1 cellular context compared by ENCODE assay signal in the genomic region with DNA sequence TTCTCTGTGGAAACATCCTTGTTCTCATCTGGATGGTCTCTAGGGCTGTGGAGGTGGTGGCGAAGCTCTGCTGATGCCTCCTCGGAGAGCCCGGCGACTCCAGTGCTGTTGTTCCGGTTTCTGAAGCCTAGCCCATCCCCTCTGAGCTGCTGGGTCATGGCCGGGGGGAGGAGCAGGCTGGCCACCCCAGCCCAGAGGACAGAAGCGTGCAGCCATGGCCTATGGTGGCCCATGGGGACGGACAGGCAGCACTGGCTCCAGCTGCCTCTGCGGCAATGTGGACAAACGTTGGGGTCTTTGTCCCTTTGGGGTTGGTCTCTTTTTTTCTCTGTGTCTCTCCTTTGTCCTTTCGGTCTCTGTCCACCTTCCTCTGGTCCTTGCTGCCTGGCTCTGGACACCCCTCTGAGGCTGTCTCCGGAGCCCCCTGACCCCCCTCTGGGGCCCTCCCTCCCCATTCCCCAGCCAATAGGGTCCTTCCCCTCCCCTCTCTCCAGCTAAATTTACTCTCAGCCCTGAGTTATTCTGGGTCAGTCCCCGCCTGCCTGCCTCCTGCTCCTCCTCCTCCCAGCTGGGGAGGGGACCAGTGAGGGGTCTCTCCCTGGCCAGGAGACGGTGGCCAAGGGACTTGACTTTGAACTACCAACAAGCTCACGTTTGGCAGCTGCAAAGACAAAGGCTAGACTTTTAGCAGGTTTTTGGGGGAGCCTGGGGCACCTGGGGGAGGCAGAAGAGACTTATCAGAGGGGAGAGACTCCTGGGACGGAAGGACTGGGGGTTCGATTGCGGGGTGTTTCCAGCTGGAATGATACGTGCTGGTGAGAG.
A peak's percentile ranks its signal among the peaks of the same experiment; 100 is the strongest.
TF ChIP-seq lines count a peak whose summit lies in the region.

A gene with protein sequence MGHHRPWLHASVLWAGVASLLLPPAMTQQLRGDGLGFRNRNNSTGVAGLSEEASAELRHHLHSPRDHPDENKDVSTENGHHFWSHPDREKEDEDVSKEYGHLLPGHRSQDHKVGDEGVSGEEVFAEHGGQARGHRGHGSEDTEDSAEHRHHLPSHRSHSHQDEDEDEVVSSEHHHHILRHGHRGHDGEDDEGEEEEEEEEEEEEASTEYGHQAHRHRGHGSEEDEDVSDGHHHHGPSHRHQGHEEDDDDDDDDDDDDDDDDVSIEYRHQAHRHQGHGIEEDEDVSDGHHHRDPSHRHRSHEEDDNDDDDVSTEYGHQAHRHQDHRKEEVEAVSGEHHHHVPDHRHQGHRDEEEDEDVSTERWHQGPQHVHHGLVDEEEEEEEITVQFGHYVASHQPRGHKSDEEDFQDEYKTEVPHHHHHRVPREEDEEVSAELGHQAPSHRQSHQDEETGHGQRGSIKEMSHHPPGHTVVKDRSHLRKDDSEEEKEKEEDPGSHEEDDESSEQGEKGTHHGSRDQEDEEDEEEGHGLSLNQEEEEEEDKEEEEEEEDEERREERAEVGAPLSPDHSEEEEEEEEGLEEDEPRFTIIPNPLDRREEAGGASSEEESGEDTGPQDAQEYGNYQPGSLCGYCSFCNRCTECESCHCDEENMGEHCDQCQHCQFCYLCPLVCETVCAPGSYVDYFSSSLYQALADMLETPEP (minus strand): TSS at position 392 of the 822 bp plus-strand sequence. CDS start 159 bp downstream, at position 233.

TF ChIP-seq in K562, 482 proteins besides CTCF, POLR2A, EP300 and RAD21 (continued from another document and continues in another):
- no peak for TF ChIP-seq ZNF140 (CRISPR knock-in tag; IDR thresholded peaks at IDR 0.05)
- TF ChIP-seq SETDB1 (IDR thresholded peaks at IDR 0.05; ENCODE audit: low read length), result no peak
- TF ChIP-seq JUN (IDR thresholded peaks at IDR 0.05; ENCODE audit: borderline replicate concordance, low read depth, low read length), result no peak
- TF ChIP-seq JUN (CRISPR knock-in tag; IDR thresholded peaks at IDR 0.05; ENCODE audit: borderline replicate concordance), result no peak
- no peak for TF ChIP-seq NCOR1 (IDR thresholded peaks at IDR 0.05)
- TF ChIP-seq TAF9B (IDR thresholded peaks at IDR 0.05; ENCODE audit: partially characterized antibody), result peak; percentile 58
- peak in 1 of 2 experiments; percentile 50; a peak in 1 of 4 replicates for TF ChIP-seq TBL1XR1 (IDR thresholded peaks at IDR 0.05; ENCODE audit: low read length in 2 of 2)
- TF ChIP-seq, protein P1, sequence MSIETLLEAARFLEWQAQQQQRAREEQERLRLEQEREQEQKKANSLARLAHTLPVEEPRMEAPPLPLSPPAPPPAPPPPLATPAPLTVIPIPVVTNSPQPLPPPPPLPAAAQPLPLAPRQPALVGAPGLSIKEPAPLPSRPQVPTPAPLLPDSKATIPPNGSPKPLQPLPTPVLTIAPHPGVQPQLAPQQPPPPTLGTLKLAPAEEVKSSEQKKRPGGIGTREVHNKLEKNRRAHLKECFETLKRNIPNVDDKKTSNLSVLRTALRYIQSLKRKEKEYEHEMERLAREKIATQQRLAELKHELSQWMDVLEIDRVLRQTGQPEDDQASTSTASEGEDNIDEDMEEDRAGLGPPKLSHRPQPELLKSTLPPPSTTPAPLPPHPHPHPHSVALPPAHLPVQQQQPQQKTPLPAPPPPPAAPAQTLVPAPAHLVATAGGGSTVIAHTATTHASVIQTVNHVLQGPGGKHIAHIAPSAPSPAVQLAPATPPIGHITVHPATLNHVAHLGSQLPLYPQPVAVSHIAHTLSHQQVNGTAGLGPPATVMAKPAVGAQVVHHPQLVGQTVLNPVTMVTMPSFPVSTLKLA (conservative IDR thresholded peaks at IDR 0.05), result peak; percentile 57 to 84
- peak; percentile 72 for TF ChIP-seq ELF1 (tag; IDR thresholded peaks at IDR 0.05)
- no peak for TF ChIP-seq SMARCA5 (IDR thresholded peaks at IDR 0.05)
- TF ChIP-seq RBFOX2 (IDR thresholded peaks at IDR 0.05; ENCODE audit: low read depth, low read length), result peak; percentile 91
- no peak for TF ChIP-seq RFX5 (IDR thresholded peaks at IDR 0.05; ENCODE audit: low read depth, low read length)
- peak; percentile 41; the same call in 1 of the 2 replicates for TF ChIP-seq ARID1B (IDR thresholded peaks at IDR 0.05)
- peak; percentile 83 for TF ChIP-seq BHLHE40 (IDR thresholded peaks at IDR 0.05; ENCODE audit: low read length)
- 0 out of 2 replicates have a peak, but pooled peaks have one; percentile 46 for TF ChIP-seq GTF2F1 (IDR thresholded peaks at IDR 0.05; ENCODE audit: low read depth, low read length)
- TF ChIP-seq FOXK2 (conservative IDR thresholded peaks at IDR 0.05 in 1 of 2, IDR thresholded peaks at IDR 0.05 in 1 of 2; ENCODE audit: low read depth in 2 of 2), result peak; percentile 45 to 70; a peak in 3 of 4 replicates
- TF ChIP-seq AFF1 (IDR thresholded peaks at IDR 0.05; ENCODE audit: low read depth in 1 of 2, partially characterized antibody in 2 of 2), result no peak
- TF ChIP-seq TCF15 (CRISPR knock-in tag; IDR thresholded peaks at IDR 0.05), result no peak
- TF ChIP-seq, protein P2, sequence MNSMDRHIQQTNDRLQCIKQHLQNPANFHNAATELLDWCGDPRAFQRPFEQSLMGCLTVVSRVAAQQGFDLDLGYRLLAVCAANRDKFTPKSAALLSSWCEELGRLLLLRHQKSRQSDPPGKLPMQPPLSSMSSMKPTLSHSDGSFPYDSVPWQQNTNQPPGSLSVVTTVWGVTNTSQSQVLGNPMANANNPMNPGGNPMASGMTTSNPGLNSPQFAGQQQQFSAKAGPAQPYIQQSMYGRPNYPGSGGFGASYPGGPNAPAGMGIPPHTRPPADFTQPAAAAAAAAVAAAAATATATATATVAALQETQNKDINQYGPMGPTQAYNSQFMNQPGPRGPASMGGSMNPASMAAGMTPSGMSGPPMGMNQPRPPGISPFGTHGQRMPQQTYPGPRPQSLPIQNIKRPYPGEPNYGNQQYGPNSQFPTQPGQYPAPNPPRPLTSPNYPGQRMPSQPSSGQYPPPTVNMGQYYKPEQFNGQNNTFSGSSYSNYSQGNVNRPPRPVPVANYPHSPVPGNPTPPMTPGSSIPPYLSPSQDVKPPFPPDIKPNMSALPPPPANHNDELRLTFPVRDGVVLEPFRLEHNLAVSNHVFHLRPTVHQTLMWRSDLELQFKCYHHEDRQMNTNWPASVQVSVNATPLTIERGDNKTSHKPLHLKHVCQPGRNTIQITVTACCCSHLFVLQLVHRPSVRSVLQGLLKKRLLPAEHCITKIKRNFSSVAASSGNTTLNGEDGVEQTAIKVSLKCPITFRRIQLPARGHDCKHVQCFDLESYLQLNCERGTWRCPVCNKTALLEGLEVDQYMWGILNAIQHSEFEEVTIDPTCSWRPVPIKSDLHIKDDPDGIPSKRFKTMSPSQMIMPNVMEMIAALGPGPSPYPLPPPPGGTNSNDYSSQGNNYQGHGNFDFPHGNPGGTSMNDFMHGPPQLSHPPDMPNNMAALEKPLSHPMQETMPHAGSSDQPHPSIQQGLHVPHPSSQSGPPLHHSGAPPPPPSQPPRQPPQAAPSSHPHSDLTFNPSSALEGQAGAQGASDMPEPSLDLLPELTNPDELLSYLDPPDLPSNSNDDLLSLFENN (IDR thresholded peaks at IDR 0.05; ENCODE audit: low read depth in 2 of 2, low read length in 2 of 2), result peak in 1 of 2 experiments; percentile 79; a peak in 2 of 4 replicates
- TF ChIP-seq THRAP3 (IDR thresholded peaks at IDR 0.05; ENCODE audit: borderline replicate concordance), result no peak
- peak; percentile 52; the same call in 1 of the 2 replicates for TF ChIP-seq POLR2H (tag; IDR thresholded peaks at IDR 0.05; ENCODE audit: low read depth)
- no peak for TF ChIP-seq SP2 (IDR thresholded peaks at IDR 0.05; ENCODE audit: extremely low read depth, low read depth, low read length, poor library complexity, severe bottlenecking)
- TF ChIP-seq NFRKB (IDR thresholded peaks at IDR 0.05; ENCODE audit: low read depth), result peak; percentile 95
- peak; percentile 89 for TF ChIP-seq NFE2 (IDR thresholded peaks at IDR 0.05; ENCODE audit: low read depth)
- no peak for TF ChIP-seq CREB5 (CRISPR knock-in tag; IDR thresholded peaks at IDR 0.05)
- TF ChIP-seq LEF1 (IDR thresholded peaks at IDR 0.05), result peak; percentile 56; the same call in 1 of the 2 replicates
- peak; percentile 24 for TF ChIP-seq SMAD1 (IDR thresholded peaks at IDR 0.05; ENCODE audit: low read depth, low read length, partially characterized antibody)
- TF ChIP-seq TBP (optimal IDR thresholded peaks at IDR 0.05; ENCODE audit: low read depth, low read length), result peak; percentile 41
- TF ChIP-seq, protein P3, sequence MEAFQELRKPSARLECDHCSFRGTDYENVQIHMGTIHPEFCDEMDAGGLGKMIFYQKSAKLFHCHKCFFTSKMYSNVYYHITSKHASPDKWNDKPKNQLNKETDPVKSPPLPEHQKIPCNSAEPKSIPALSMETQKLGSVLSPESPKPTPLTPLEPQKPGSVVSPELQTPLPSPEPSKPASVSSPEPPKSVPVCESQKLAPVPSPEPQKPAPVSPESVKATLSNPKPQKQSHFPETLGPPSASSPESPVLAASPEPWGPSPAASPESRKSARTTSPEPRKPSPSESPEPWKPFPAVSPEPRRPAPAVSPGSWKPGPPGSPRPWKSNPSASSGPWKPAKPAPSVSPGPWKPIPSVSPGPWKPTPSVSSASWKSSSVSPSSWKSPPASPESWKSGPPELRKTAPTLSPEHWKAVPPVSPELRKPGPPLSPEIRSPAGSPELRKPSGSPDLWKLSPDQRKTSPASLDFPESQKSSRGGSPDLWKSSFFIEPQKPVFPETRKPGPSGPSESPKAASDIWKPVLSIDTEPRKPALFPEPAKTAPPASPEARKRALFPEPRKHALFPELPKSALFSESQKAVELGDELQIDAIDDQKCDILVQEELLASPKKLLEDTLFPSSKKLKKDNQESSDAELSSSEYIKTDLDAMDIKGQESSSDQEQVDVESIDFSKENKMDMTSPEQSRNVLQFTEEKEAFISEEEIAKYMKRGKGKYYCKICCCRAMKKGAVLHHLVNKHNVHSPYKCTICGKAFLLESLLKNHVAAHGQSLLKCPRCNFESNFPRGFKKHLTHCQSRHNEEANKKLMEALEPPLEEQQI (IDR thresholded peaks at IDR 0.05), result no peak
- peak in 1 of 2 experiments; percentile 67; a peak in 1 of 4 replicates for TF ChIP-seq SIN3A (IDR thresholded peaks at IDR 0.05; ENCODE audit: borderline replicate concordance in 2 of 2, control insufficient read depth in 1 of 2, low read depth in 2 of 2, low read length in 2 of 2)
- TF ChIP-seq STAT5A (IDR thresholded peaks at IDR 0.05; ENCODE audit: borderline replicate concordance, low read length), result no peak
- TF ChIP-seq ZNF316 (IDR thresholded peaks at IDR 0.05), result peak; percentile 31; the same call in 1 of the 2 replicates
- 0 out of 2 replicates have a peak, but pooled peaks have one; percentile 25 for TF ChIP-seq TARDBP (IDR thresholded peaks at IDR 0.05)
- peak; percentile 26; the same call in 1 of the 2 replicates for TF ChIP-seq MEF2D (tag; conservative IDR thresholded peaks at IDR 0.05; ENCODE audit: low read depth)
- TF ChIP-seq SRSF9 (IDR thresholded peaks at IDR 0.05; ENCODE audit: borderline replicate concordance, low read depth, low read length), result no peak
- TF ChIP-seq MAFK (IDR thresholded peaks at IDR 0.05; ENCODE audit: low read length), result peak; percentile 50; the same call in 1 of the 2 replicates
- peak; percentile 56 for TF ChIP-seq MAFG (tag; conservative IDR thresholded peaks at IDR 0.05)
